ENCODE assay signal across 8 cellular contexts in the genomic region with DNA sequence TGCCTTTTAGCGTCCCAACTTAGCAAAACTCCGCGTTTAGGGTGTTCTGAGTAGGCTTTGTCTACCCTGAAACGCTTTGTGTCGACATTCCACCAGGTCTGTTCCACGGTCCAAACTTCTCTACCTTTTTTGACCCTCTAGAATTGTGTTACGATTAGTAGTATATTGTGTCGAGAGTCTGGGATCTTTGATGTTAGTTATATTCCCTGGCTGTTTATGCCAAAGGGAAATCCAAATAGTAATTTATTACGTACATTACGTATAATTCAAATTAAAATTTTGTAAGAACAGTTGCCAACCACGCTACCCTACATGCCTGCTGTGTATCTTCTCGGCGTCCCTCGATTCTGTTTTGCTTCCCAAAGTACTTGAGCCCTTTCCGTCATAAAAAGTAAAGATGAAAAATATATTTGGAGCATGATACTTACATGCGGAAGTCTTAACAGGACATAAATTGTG. TPM values are rescaled to one million over a fixed set of nuclear protein-coding genes. Genes with fewer than 3 reads are reported as not detected.
DNase-seq lines count a peak whose midpoint lies in the region; ATAC-seq and TF ChIP-seq lines count a peak whose summit lies in the region.

No MANE protein-coding gene starts in this region.

- TF ChIP-seq CTCF in heart left ventricle (IDR thresholded peaks at IDR 0.05) (no peak), WTC11 (IDR thresholded peaks at IDR 0.05) (no peak), glutamatergic neuron (IDR thresholded peaks at IDR 0.05; ENCODE audit: partially characterized antibody, unreplicated experiment) (no peak)

- peak overlapping the region; percentile 95 for H3K9ac ChIP-seq in skeletal muscle satellite cell (ENCODE audit: low read depth, low read length)

- H3K36me3 ChIP-seq in heart left ventricle (no peaks in the 10 kb centered on the region), skeletal muscle satellite cell (ENCODE audit: insufficient read depth, low read length) (no peaks in the 10 kb centered on the region)

- peaks cover 0 to 43% (median 31%) of the 10 kb centered on the region in 12 donors for H3K4me1 ChIP-seq in heart left ventricle
- H3K4me1 ChIP-seq in skeletal muscle satellite cell (ENCODE audit: control insufficient read depth, insufficient read depth, low read length), result peaks cover 34% of the 10 kb centered on the region

- intact Hi-C loops in heart left ventricle (cut with DNase I) (loop anchor here in 1 of 10 donors (5.0 kb wide), 1 partner anchor 150 kb away; a partner anchor contains a TSS), Right ventricle myocardium inferior (cut with DNase I) (no loop called here)

- H3K27ac Mint-ChIP-seq in WTC11 (peak overlapping the region; percentile 98), glutamatergic neuron (ENCODE audit: unreplicated experiment) (peak overlapping the region; percentile 99)

- no peak for TF ChIP-seq POLR2A in heart left ventricle (IDR thresholded peaks at IDR 0.05)

- H3K9me3 ChIP-seq in heart left ventricle, result no peaks in the 10 kb centered on the region
- no peaks in the 10 kb centered on the region for H3K9me3 ChIP-seq in skeletal muscle satellite cell (replicated peaks; ENCODE audit: low read length)

- H3K4me3 Mint-ChIP-seq in WTC11 (peak overlapping the region; percentile 98), glutamatergic neuron (ENCODE audit: unreplicated experiment) (peak overlapping the region; percentile 90)

- DNase-seq in heart left ventricle (no peak), Right ventricle myocardium inferior (ENCODE audit: missing footprints) (no peak), WTC11 (ENCODE audit: low spot score) (no peak), glutamatergic neuron (no peak), NAMALWA (ENCODE audit: low spot score) (no peak), T-helper 9 cell (no peak), COR-L47 (lab: John Stamatoyannopoulos, UW) (no peak)

- H3K36me3 Mint-ChIP-seq in WTC11 (no peaks in the 10 kb centered on the region), glutamatergic neuron (ENCODE audit: unreplicated experiment) (no peaks in the 10 kb centered on the region)

- H3K27ac ChIP-seq in heart left ventricle, result peak overlapping the region; percentile 91 to 98 (median 96)

- H3K27me3 ChIP-seq in heart left ventricle (no peaks in the 10 kb centered on the region), skeletal muscle satellite cell (ENCODE audit: control insufficient read depth, insufficient read depth, low read length) (no peaks in the 10 kb centered on the region)

- POLR2A ChIA-PET in WTC11 (lab: Charles Lee), result no interaction called here

- 1 to 3% (median 3%) methylated on average over 16 of the region's 16 CpGs for WGBS in heart left ventricle, 4 donors

- ATAC-seq in heart left ventricle (no peak), Right ventricle myocardium inferior (no peak), WTC11 (no peak)

- H3K4me1 Mint-ChIP-seq in WTC11 (peaks cover 15% of the 10 kb centered on the region), glutamatergic neuron (ENCODE audit: low read depth, unreplicated experiment) (peaks cover 10% of the 10 kb centered on the region)

- no peaks in the 10 kb centered on the region for H3K27me3 Mint-ChIP-seq in WTC11 (ENCODE audit: low read depth)
- peaks cover 3% of the 10 kb centered on the region for H3K27me3 Mint-ChIP-seq in glutamatergic neuron (ENCODE audit: unreplicated experiment)

- peak overlapping the region; percentile 86 for H3K4me2 ChIP-seq in skeletal muscle satellite cell (ENCODE audit: low read length)

- H3K9me3 Mint-ChIP-seq in WTC11 (no peaks in the 10 kb centered on the region), glutamatergic neuron (ENCODE audit: unreplicated experiment) (peaks cover 8% of the 10 kb centered on the region)

- CTCF ChIA-PET in WTC11 (lab: Charles Lee), result interaction anchor here (1.0 kb wide), 1 partner anchor 53 kb away, joined by 3 read pairs; no protein-coding TSS in a partner anchor

- H3K4me3 ChIP-seq in heart left ventricle (peak overlapping the region; percentile 75 to 97 (median 84)), skeletal muscle satellite cell (ENCODE audit: low read length) (peak overlapping the region; percentile 87)

TF ChIP-seq in WTC11, 78 proteins besides CTCF, POLR2A, EP300 and RAD21:
- TF ChIP-seq RELA (CRISPR knock-in tag; IDR thresholded peaks at IDR 0.05; ENCODE audit: borderline replicate concordance) (no peak), ZBTB21 (CRISPR knock-in tag; IDR thresholded peaks at IDR 0.05; ENCODE audit: borderline replicate concordance) (no peak), GRHL2 (CRISPR knock-in tag; IDR thresholded peaks at IDR 0.05; ENCODE audit: insufficient replicate concordance, severe bottlenecking) (no peak), MYBL2 (CRISPR knock-in tag; IDR thresholded peaks at IDR 0.05) (no peak), SOX15 (CRISPR knock-in tag; IDR thresholded peaks at IDR 0.05) (no peak)
- TF ChIP-seq, protein P1, sequence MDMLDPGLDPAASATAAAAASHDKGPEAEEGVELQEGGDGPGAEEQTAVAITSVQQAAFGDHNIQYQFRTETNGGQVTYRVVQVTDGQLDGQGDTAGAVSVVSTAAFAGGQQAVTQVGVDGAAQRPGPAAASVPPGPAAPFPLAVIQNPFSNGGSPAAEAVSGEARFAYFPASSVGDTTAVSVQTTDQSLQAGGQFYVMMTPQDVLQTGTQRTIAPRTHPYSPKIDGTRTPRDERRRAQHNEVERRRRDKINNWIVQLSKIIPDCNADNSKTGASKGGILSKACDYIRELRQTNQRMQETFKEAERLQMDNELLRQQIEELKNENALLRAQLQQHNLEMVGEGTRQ (CRISPR knock-in tag; IDR thresholded peaks at IDR 0.05), result no peak

RNA-seq across cellular contexts. Expression of a gene that starts 0.5 kb away (rescaled TPM):
- 1 to 10 TPM; 2.6 to 9.8 (median 6.3) TPM for total RNA-seq in heart left ventricle
- polyA plus RNA-seq in heart left ventricle, result 10 to 100 TPM in 1 of 2 donors, 1 to 10 TPM in 1; 6.3 to 10.3 TPM
- 2.7 TPM for total RNA-seq in Right ventricle myocardium inferior
- 9.9 to 10.6 TPM (median 10.0 TPM) in 3 replicates for total RNA-seq in WTC11 (2021)
- 15.3 TPM for total RNA-seq in glutamatergic neuron (ENCODE audit: unreplicated experiment)
- 3.3 and 4.4 TPM in 2 replicates for total RNA-seq in skeletal muscle satellite cell (2012; rRNA removed)
